ENCODE assay signal across 29 cellular contexts in genomic region chr3:130934442-130935089, GRCh38. TPM values are rescaled to one million over a fixed set of nuclear protein-coding genes. Genes with fewer than 3 reads are reported as not detected.
A peak's percentile ranks its signal among the peaks of the same experiment; 100 is the strongest.
DNase-seq lines count a peak whose midpoint lies in the region; ATAC-seq and TF ChIP-seq lines count a peak whose summit lies in the region.
"Had no signal": no experiment of that assay in that cellular context is flagged by ENCODE, and none has a peak within 500 bp of the region (broad histone marks: within the 10 kb centered on the region; RNA-seq: fewer than 3 reads in every experiment).

No MANE protein-coding gene starts in this region.

- H3K79me2 ChIP-seq in KMS-11 (ENCODE audit: insufficient read depth, low read depth) (peaks cover 29% of the 10 kb centered on the region; the same call in 1 of the 2 replicates), hepatocyte (peaks cover 7% of the 10 kb centered on the region)

- no peak overlapping the region for H3K9ac ChIP-seq in KMS-11
- H3K9ac ChIP-seq: BLaER1 had no signal

- no peak overlapping the region for H3K27ac ChIP-seq in KMS-11
- no peak overlapping the region for H3K27ac ChIP-seq in hepatocyte
- H3K27ac ChIP-seq: BLaER1, colonic mucosa, epithelial cell of prostate, gastroesophageal sphincter, ovary, RWPE1 had no signal

- H3K9me2 ChIP-seq in hepatocyte (replicated peaks; ENCODE audit: insufficient read depth): no peaks in the 10 kb centered on the region

- H3K4me1 ChIP-seq in KMS-11 (ENCODE audit: low read depth, poor library complexity, severe bottlenecking): peaks cover 30% of the 10 kb centered on the region
- H3K4me1 ChIP-seq in hepatocyte (ENCODE audit: insufficient read depth): no peaks in the 10 kb centered on the region
- H3K4me1 ChIP-seq: BLaER1, colonic mucosa, gastroesophageal sphincter had no signal

- no peaks in the 10 kb centered on the region for H3K9me3 ChIP-seq in hepatocyte (ENCODE audit: low read depth)
- H3K9me3 ChIP-seq: BLaER1, colonic mucosa, gastroesophageal sphincter, mucosa of descending colon, ovary had no signal

- TF ChIP-seq CTCF in AG10803 (conservative IDR thresholded peaks at IDR 0.05; ENCODE audit: low read length): no peak
- TF ChIP-seq CTCF in KMS-11 (conservative IDR thresholded peaks at IDR 0.05; ENCODE audit: low read depth, low read length): no peak
- TF ChIP-seq CTCF in foreskin fibroblast (IDR thresholded peaks at IDR 0.05; ENCODE audit: low read depth, low read length): no peak
- TF ChIP-seq CTCF in hepatocyte (IDR thresholded peaks at IDR 0.05; ENCODE audit: poor library complexity): no peak

- H3K36me3 ChIP-seq in KMS-11 (ENCODE audit: insufficient read depth) (no peaks in the 10 kb centered on the region; the same call in 1 of the 2 replicates), hepatocyte (replicated peaks; ENCODE audit: insufficient read depth, low read depth) (no peaks in the 10 kb centered on the region)
- H3K36me3 ChIP-seq: colonic mucosa, ovary had no signal

- DNase-seq in AG10803 (ENCODE audit: low read depth) (peak; percentile 35), amniotic epithelial cell (ENCODE audit: low read depth) (peak; percentile 27), foreskin fibroblast (peak; percentile 21 to 46), NCI-H524 (lab: John Stamatoyannopoulos, UW) (no peak), hepatocyte (ENCODE audit: low spot score) (no peak), Kasumi-1 (lab: John Stamatoyannopoulos, UW) (no peak)
- DNase-seq: activated CD4-positive, alpha-beta T cell treated with anti-CD3 and anti-CD28 coated beads for 1 hour; activated CD8-positive, alpha-beta T cell treated with anti-CD3 and anti-CD28 coated beads for 36 hours; anterior cingulate cortex; colonic mucosa; effector CD8-positive, alpha-beta T cell; KG1; mucosa of descending colon; NCI-H1092; NCI-H1694; NCI-H510A; ovary; small intestine; stimulated activated naive CD4-positive, alpha-beta T cell; T-helper 2 cell had no signal

- H3K4me2 ChIP-seq in KMS-11 (peak overlapping the region; percentile 5; the same call in 1 of the 2 replicates), hepatocyte (no peak overlapping the region)
- H3K4me2 ChIP-seq: BLaER1 had no signal

- no peak for ATAC-seq in HG03039 (IDR thresholded peaks at IDR 0.05; ENCODE audit: unreplicated experiment)
- ATAC-seq: activated CD8-positive, alpha-beta T cell treated with anti-CD3 and anti-CD28 coated beads for 36 hours; activated naive CD4-positive, alpha-beta T cell treated with anti-CD3 and anti-CD28 coated beads, Interleukin-2, amount 50 U/mL, for 72 hours; activated T-helper 17 cell treated with anti-CD3 and anti-CD28 coated beads, Interleukin-2, amount 50 U/mL, for 72 hours; gastroesophageal sphincter; mucosa of descending colon had no signal

- peaks cover 14% of the 10 kb centered on the region for H4K20me1 ChIP-seq in KMS-11 (ENCODE audit: insufficient read depth)
- H4K20me1 ChIP-seq in hepatocyte (ENCODE audit: insufficient read depth, poor library complexity, severe bottlenecking): no peaks in the 10 kb centered on the region
- H4K20me1 ChIP-seq: BLaER1 had no signal

- 100% methylated on average over 4 of the region's 4 CpGs for WGBS in hepatocyte (ENCODE audit: low lambda C conversion rate, missing lambda C conversion rate)

- H2AFZ ChIP-seq in KMS-11 (ENCODE audit: low read depth): no peak overlapping the region
- no peak overlapping the region for H2AFZ ChIP-seq in hepatocyte

- H3K4me3 ChIP-seq in AG10803 (ENCODE audit: low read length) (no peak overlapping the region), KMS-11 (IDR thresholded peaks at IDR 0.05; ENCODE audit: insufficient read depth, low read depth, low read length) (no peak overlapping the region), foreskin fibroblast (ENCODE audit: low read depth in 1 of 2, low read length in 2 of 2) (no peak overlapping the region), hepatocyte (no peak overlapping the region)
- H3K4me3 ChIP-seq: BLaER1, colonic mucosa, gastroesophageal sphincter, lung, mucosa of descending colon, ovary had no signal

- H3K27me3 ChIP-seq in KMS-11 (ENCODE audit: insufficient read depth, low read depth) (no peaks in the 10 kb centered on the region), hepatocyte (no peaks in the 10 kb centered on the region)
- H3K27me3 ChIP-seq: BLaER1, colonic mucosa, gastroesophageal sphincter, ovary had no signal

RNA-seq across cellular contexts. Expression of gene ATP2C1, which starts 40.7 kb away (rescaled TPM):
- 88.2 and 99.4 TPM in 2 replicates for total RNA-seq in hepatocyte
- 31.5 and 33.4 TPM in 2 replicates for polyA plus RNA-seq in hepatocyte

Comparison
In these comparisons a context has a peak if more than half of its experiments do, and no peak if none do; other contexts are left out.
1. DNase-seq: peak in AG10803 (single experiment), amniotic epithelial cell (single experiment) and foreskin fibroblast (2 of 2); none in NCI-H524 (0 of 2), hepatocyte (single experiment) and Kasumi-1 (0 of 2).